In the genomic region with DNA sequence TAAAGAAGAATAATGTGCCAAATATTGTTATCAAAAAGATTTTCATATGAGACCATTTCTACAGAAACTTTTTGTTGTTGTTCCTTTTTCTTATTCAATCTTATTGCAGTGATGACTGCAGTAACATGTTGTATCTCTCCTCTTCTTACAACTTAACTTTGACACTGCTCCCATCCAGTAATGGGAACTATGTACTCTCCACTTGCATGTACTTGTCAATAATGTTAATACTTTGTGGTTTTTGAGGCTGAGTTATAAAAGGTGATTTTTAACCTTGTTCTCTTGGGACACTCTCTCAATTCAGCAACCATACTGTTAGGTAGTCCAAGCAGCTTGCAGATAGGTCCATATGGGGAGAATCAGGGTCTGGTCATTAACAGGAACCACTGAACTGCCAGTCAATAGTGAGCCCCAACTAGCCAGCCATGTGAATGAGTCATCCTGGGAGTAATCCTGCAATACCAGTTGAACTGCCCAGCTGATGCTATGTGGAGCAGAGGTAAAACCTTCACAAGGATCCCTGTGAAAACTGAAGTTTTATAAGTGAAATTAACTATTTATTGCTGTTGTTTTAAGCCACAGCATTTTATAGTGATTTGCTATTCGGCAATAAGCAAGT, we compare ENCODE assay signal across 9 cellular contexts.
DNase-seq lines count a peak whose midpoint lies in the region; ATAC-seq and TF ChIP-seq lines count a peak whose summit lies in the region.
"Had no signal": no experiment of that assay in that cellular context is flagged by ENCODE, and none has a peak within 500 bp of the region (broad histone marks: within the 10 kb centered on the region; RNA-seq: fewer than 3 reads in every experiment).

No MANE protein-coding gene starts in this region.

- no peaks in the 10 kb centered on the region for H4K20me1 ChIP-seq in SK-N-SH (ENCODE audit: insufficient read depth)

- peak overlapping the region; percentile 71 to 82 (median 78) for H3K27ac ChIP-seq in transverse colon
- H3K27ac ChIP-seq in SK-N-SH (ENCODE audit: low read depth in 2 of 2, low read length in 1 of 2): no peak overlapping the region
- H3K27ac ChIP-seq: coronary artery had no signal

- H2AFZ ChIP-seq in SK-N-SH (ENCODE audit: low read depth): no peak overlapping the region

- H3K79me2 ChIP-seq in SK-N-SH (ENCODE audit: insufficient read depth): no peaks in the 10 kb centered on the region

- peak; percentile 83 for ATAC-seq in GM21447 (IDR thresholded peaks at IDR 0.05; ENCODE audit: unreplicated experiment)

- TF ChIP-seq RAD21 in SK-N-SH (IDR thresholded peaks at IDR 0.05; ENCODE audit: low read length): no peak

- H3K27ac Mint-ChIP-seq in activated CD4-positive, alpha-beta memory T cell treated with anti-CD3 and anti-CD28 coated beads, Interleukin-2, amount 10 ng/mL, durations not matched to agents 7 days and 5 days: no peak overlapping the region

- H3K4me1 Mint-ChIP-seq in activated CD4-positive, alpha-beta memory T cell treated with anti-CD3 and anti-CD28 coated beads, Interleukin-2, amount 10 ng/mL, durations not matched to agents 7 days and 5 days: no peaks in the 10 kb centered on the region

- TF ChIP-seq CTCF in LNCaP clone FGC (IDR thresholded peaks at IDR 0.05; ENCODE audit: control insufficient read depth, extremely low read depth, insufficient read depth) (no peak), transverse colon (IDR thresholded peaks at IDR 0.05) (no peak), SK-N-SH (IDR thresholded peaks at IDR 0.05) (no peak)

- CTCF ChIA-PET in activated CD4-positive, alpha-beta memory T cell treated with anti-CD3 and anti-CD28 coated beads, Interleukin-2, amount 10 ng/mL, durations not matched to agents 7 days and 5 days (lab: Charles Lee): no interaction called here
- CTCF ChIA-PET in SK-N-SH (lab: Yijun Ruan, JAX): no interaction called here

- no peak for TF ChIP-seq POLR2A in transverse colon (IDR thresholded peaks at IDR 0.05)

- H3K9ac ChIP-seq in SK-N-SH: no peak overlapping the region

- H3K9me2 ChIP-seq in SK-N-SH: no peaks in the 10 kb centered on the region

- H3K4me3 Mint-ChIP-seq in activated CD4-positive, alpha-beta memory T cell treated with anti-CD3 and anti-CD28 coated beads, Interleukin-2, amount 10 ng/mL, durations not matched to agents 7 days and 5 days: no peak overlapping the region

- peak; percentile 77 for DNase-seq in LNCaP clone FGC (ENCODE audit: low read depth)
- peak; percentile 46 for DNase-seq in fibroblast of peridontal ligament (ENCODE audit: extremely low read depth)
- DNase-seq in transverse colon: peak; percentile 77
- no peak for DNase-seq in activated CD4-positive, alpha-beta memory T cell treated with anti-CD3 and anti-CD28 coated beads, Interleukin-2, amount 10 ng/mL, durations not matched to agents 7 days and 5 days
- DNase-seq in SK-N-SH: no peak
- no peak for DNase-seq in NCI-H524 (lab: John Stamatoyannopoulos, UW)
- DNase-seq: SW 1271 had no signal

- no peak for TF ChIP-seq EP300 in transverse colon (IDR thresholded peaks at IDR 0.05; ENCODE audit: low read depth)
- TF ChIP-seq EP300 in SK-N-SH (IDR thresholded peaks at IDR 0.05; ENCODE audit: borderline replicate concordance in 1 of 2, low read depth in 1 of 2, low read length in 1 of 2): no peak

- H3K4me1 ChIP-seq in transverse colon: peaks cover 0 to 15% (median 7%) of the 10 kb centered on the region in 4 donors
- no peaks in the 10 kb centered on the region for H3K4me1 ChIP-seq in SK-N-SH (ENCODE audit: control insufficient read depth in 1 of 2, insufficient read depth in 2 of 2, low read depth in 1 of 2, low read length in 1 of 2)

- H3K27me3 Mint-ChIP-seq in activated CD4-positive, alpha-beta memory T cell treated with anti-CD3 and anti-CD28 coated beads, Interleukin-2, amount 10 ng/mL, durations not matched to agents 7 days and 5 days: peaks cover 4% of the 10 kb centered on the region

- H3K36me3 ChIP-seq in transverse colon (no peaks in the 10 kb centered on the region), SK-N-SH (replicated peaks in 1 of 2; ENCODE audit: control insufficient read depth in 1 of 2, insufficient read depth in 2 of 2, low read length in 1 of 2) (no peaks in the 10 kb centered on the region)

- POLR2A ChIA-PET in activated CD4-positive, alpha-beta memory T cell treated with anti-CD3 and anti-CD28 coated beads, Interleukin-2, amount 10 ng/mL, durations not matched to agents 7 days and 5 days (lab: Charles Lee): no interaction called here
- POLR2A ChIA-PET in SK-N-SH (lab: Yijun Ruan, JAX): no interaction called here

- no peaks in the 10 kb centered on the region for H3K36me3 Mint-ChIP-seq in activated CD4-positive, alpha-beta memory T cell treated with anti-CD3 and anti-CD28 coated beads, Interleukin-2, amount 10 ng/mL, durations not matched to agents 7 days and 5 days (ENCODE audit: low read depth)

- 60 to 63% methylated on average over 1 of the region's 1 CpG for WGBS in transverse colon (ENCODE audit: low coverage in 1 of 2), 2 donors
- WGBS in SK-N-SH (ENCODE audit: low lambda C conversion rate): 0% methylated on average over 1 of the region's 1 CpG

- H3K27me3 ChIP-seq in transverse colon (no peaks in the 10 kb centered on the region), SK-N-SH (ENCODE audit: insufficient read depth) (no peaks in the 10 kb centered on the region; the same call in 1 of the 2 replicates)

- H3K4me3 ChIP-seq in LNCaP clone FGC (ENCODE audit: low read depth, low read length) (no peak overlapping the region), transverse colon (no peak overlapping the region), SK-N-SH (ENCODE audit: low read depth in 2 of 2, low read length in 1 of 2) (no peak overlapping the region)
- H3K4me3 ChIP-seq: coronary artery had no signal

- in situ Hi-C loops in transverse colon (cut with MboI; ENCODE audit: low pct_ligation_motif_present in 1 of 4, low pct_unique_long_range_greater_than_20kb in 1 of 4, low sequenced_read_pairs in 3 of 4): no loop called here

- no peaks in the 10 kb centered on the region for H3K9me3 Mint-ChIP-seq in activated CD4-positive, alpha-beta memory T cell treated with anti-CD3 and anti-CD28 coated beads, Interleukin-2, amount 10 ng/mL, durations not matched to agents 7 days and 5 days

- no peaks in the 10 kb centered on the region for H3F3A ChIP-seq in SK-N-SH (replicated peaks; ENCODE audit: insufficient read depth)

- intact Hi-C loops in transverse colon (cut with DNase I; ENCODE audit: low total_unique reads): no loop called here

- no peaks in the 10 kb centered on the region for H3K9me3 ChIP-seq in transverse colon
- H3K9me3 ChIP-seq in SK-N-SH: no peaks in the 10 kb centered on the region

- H3K4me2 ChIP-seq in SK-N-SH: no peak overlapping the region

TF ChIP-seq in SK-N-SH, 30 proteins besides CTCF, POLR2A, EP300 and RAD21:
- no peak for TF ChIP-seq RXRA (IDR thresholded peaks at IDR 0.05; ENCODE audit: borderline replicate concordance, low read depth)
- no peak for TF ChIP-seq EZH2phosphoT487 (IDR thresholded peaks at IDR 0.05; ENCODE audit: borderline replicate concordance, low read depth)
- TF ChIP-seq RCOR1 (IDR thresholded peaks at IDR 0.05; ENCODE audit: low read length): no peak
- no peak for TF ChIP-seq POLR2AphosphoS5 (IDR thresholded peaks at IDR 0.05; ENCODE audit: low read depth, low read length)
- TF ChIP-seq GABPA (IDR thresholded peaks at IDR 0.05; ENCODE audit: low read depth): no peak
- no peak for TF ChIP-seq GATA2 (CRISPR knock-in tag; IDR thresholded peaks at IDR 0.05)
- no peak for TF ChIP-seq TAF1 (IDR thresholded peaks at IDR 0.05; ENCODE audit: borderline replicate concordance, low read depth, low read length)
- TF ChIP-seq, protein P1, sequence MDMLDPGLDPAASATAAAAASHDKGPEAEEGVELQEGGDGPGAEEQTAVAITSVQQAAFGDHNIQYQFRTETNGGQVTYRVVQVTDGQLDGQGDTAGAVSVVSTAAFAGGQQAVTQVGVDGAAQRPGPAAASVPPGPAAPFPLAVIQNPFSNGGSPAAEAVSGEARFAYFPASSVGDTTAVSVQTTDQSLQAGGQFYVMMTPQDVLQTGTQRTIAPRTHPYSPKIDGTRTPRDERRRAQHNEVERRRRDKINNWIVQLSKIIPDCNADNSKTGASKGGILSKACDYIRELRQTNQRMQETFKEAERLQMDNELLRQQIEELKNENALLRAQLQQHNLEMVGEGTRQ (IDR thresholded peaks at IDR 0.05; ENCODE audit: borderline replicate concordance, low read depth, low read length): no peak

Comparison
In these comparisons a context has a peak if more than half of its experiments do, and no peak if none do; other contexts are left out.
1. DNase-seq: peak in LNCaP clone FGC (single experiment), fibroblast of peridontal ligament (single experiment) and transverse colon (single experiment); none in activated CD4-positive, alpha-beta memory T cell treated with anti-CD3 and anti-CD28 coated beads, Interleukin-2, amount 10 ng/mL, durations not matched to agents 7 days and 5 days (single experiment), SK-N-SH (single experiment) and NCI-H524 (0 of 2).
2. H3K27ac ChIP-seq: peak in transverse colon (4 of 4); none in SK-N-SH (0 of 2).